Comparison of ENCODE assay signal across 19 cellular contexts in the genomic region with DNA sequence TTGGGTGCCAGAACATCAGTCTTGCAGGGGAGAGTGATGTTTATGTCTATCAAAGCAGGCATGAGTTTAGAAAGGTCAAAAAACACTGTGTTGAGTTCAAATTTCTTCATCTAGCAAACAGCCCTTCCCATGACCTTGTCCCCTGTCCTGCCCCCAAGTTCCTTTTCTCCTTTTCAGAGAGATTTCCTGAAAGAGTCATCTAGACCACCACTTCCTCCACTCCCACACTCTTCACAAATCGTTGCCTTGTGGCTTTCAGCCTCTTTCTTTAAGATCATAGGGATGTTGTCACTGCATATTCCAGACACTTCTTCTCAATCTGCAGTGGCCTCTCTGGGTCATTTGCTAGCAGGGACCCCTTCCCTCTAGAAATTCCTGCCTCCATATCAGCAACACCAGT.
"Had no signal": no experiment of that assay in that cellular context is flagged by ENCODE, and none has a peak within 500 bp of the region (broad histone marks: within the 10 kb centered on the region; RNA-seq: fewer than 3 reads in every experiment).

No MANE protein-coding gene starts in this region.

- DNase-seq: activated CD4-positive, alpha-beta memory T cell treated with anti-CD3 and anti-CD28 coated beads, Interleukin-2, amount 10 ng/mL, durations not matched to agents 7 days and 5 days; activated CD4-positive, alpha-beta T cell treated with anti-CD3 and anti-CD28 coated beads for 4 hours; activated naive CD4-positive, alpha-beta T cell treated with anti-CD3 and anti-CD28 coated beads, Interleukin-2, amount 50 U/mL, for 16 hours; activated T-cell treated with anti-CD3 and anti-CD28 coated beads, Interleukin-2, amount 50 U/mL, for 24 hours; adrenal gland; dorsolateral prefrontal cortex; erythroblast; gastrocnemius medialis; heart right ventricle; mucosa of descending colon; naive thymus-derived CD8-positive, alpha-beta T cell; stimulated activated CD4-positive, alpha-beta T cell treated with anti-CD3 and anti-CD28 coated beads, Interleukin-12 subunit alpha, Interleukin-12 subunit beta, amount 100 ng/mL, for 4 hours; stimulated activated CD4-positive, alpha-beta T cell treated with anti-CD3 and anti-CD28 coated beads, Interleukin-2, amount 100 ng/mL, for 24 hours had no signal

- ATAC-seq: gastrocnemius medialis; heart right ventricle; left lobe of liver; mucosa of descending colon; naive thymus-derived CD8-positive, alpha-beta T cell; WTC11 had no signal

- H3K36me3 ChIP-seq: adrenal gland, cardiac muscle cell, gastrocnemius medialis, heart right ventricle, neutrophil, thoracic aorta had no signal

- H3K4me3 ChIP-seq: adrenal gland, cardiac muscle cell, dorsolateral prefrontal cortex, gastrocnemius medialis, heart right ventricle, mucosa of descending colon, thoracic aorta had no signal

- H3K27me3 ChIP-seq: adrenal gland, cardiac muscle cell, gastrocnemius medialis, heart right ventricle, neutrophil had no signal

- H3K4me1 ChIP-seq: adrenal gland, heart right ventricle, parathyroid adenoma had no signal

- H3K9me3 ChIP-seq: adrenal gland, gastrocnemius medialis, heart right ventricle, mucosa of descending colon, neutrophil, thoracic aorta had no signal

- H3K27ac ChIP-seq: adrenal gland, cardiac muscle cell, dorsolateral prefrontal cortex, gastrocnemius medialis, heart right ventricle, neutrophil, parathyroid adenoma, thoracic aorta had no signal
